In genomic region chr11:117095301-117096139, GRCh38 we compare ENCODE assay signal across 8 cellular contexts. TPM values are rescaled to one million over a fixed set of nuclear protein-coding genes. Genes with fewer than 3 reads are reported as not detected.
A peak's percentile ranks its signal among the peaks of the same experiment; 100 is the strongest.
DNase-seq lines count a peak whose midpoint lies in the region; ATAC-seq and TF ChIP-seq lines count a peak whose summit lies in the region.

No MANE protein-coding gene starts in this region.

- ATAC-seq in HG02798 (IDR thresholded peaks at IDR 0.05; ENCODE audit: poor library complexity, unreplicated experiment), result no peak
- ATAC-seq in HG03354 (IDR thresholded peaks at IDR 0.05; ENCODE audit: poor library complexity, severe bottlenecking, unreplicated experiment), result no peak

- intact Hi-C loops in dorsolateral prefrontal cortex (cut with DNase I), result loop anchor here (5.0 to 10.0 kb wide), 4 partner anchors 48 to 213 kb away; no protein-coding TSS in a partner anchor

- DNase-seq in GM04504 (ENCODE audit: low read depth) (peak; percentile 55), NCI-H82 treated with DMSO at 0.1 percent for 48 hours (lab: John Stamatoyannopoulos, UW; ENCODE audit: unreplicated experiment) (peak; percentile 12), dorsolateral prefrontal cortex (no peak), occipital lobe (lab: John Stamatoyannopoulos, UW) (peak; percentile 16), activated gamma-delta T cell treated with Interleukin-2 at 50 U/mL for 16 hours (no peak)
- DNase-seq in activated CD8-positive, alpha-beta memory T cell treated with anti-CD3 and anti-CD28 coated beads, Interleukin-2, amount 50 U/mL, for 48 hours, result no peak

- no peaks in the 10 kb centered on the region for H3K27me3 ChIP-seq in dorsolateral prefrontal cortex

- peak overlapping the region; percentile 84 to 100 (median 98) for H3K27ac ChIP-seq in dorsolateral prefrontal cortex

- TF ChIP-seq CTCF in dorsolateral prefrontal cortex (IDR thresholded peaks at IDR 0.05 in 54 of 56, conservative IDR thresholded peaks at IDR 0.05 in 2 of 56; ENCODE audit: low read depth in 1 of 56, partially characterized antibody in 56 of 56), result no peak

- peak overlapping the region; percentile 27 to 99 (median 91) for H3K4me3 ChIP-seq in dorsolateral prefrontal cortex

RNA-seq across cellular contexts. Expression of gene SIK3, which starts 2.7 kb away (rescaled TPM):
- total RNA-seq in dorsolateral prefrontal cortex (100 to 1,000 TPM; 101 to 349 (median 174) TPM), occipital lobe (29.9 TPM)

RNA-seq across cellular contexts. Expression of gene PAFAH1B2, which starts 48.6 kb away (rescaled TPM):
- total RNA-seq in dorsolateral prefrontal cortex, result 100 to 1,000 TPM in 100 of 120 experiments, 10 to 100 TPM in 20; 78.7 to 162 (median 121) TPM
- 325 TPM for total RNA-seq in occipital lobe

Comparison
In these comparisons a context has a peak if more than half of its experiments do, and no peak if none do; other contexts are left out.
1. DNase-seq: peak in GM04504 (single experiment), NCI-H82 treated with DMSO at 0.1 percent for 48 hours (single experiment) and occipital lobe (single experiment); none in dorsolateral prefrontal cortex (0 of 10), activated CD8-positive, alpha-beta memory T cell treated with anti-CD3 and anti-CD28 coated beads, Interleukin-2, amount 50 U/mL, for 48 hours (single experiment) and activated gamma-delta T cell treated with Interleukin-2 at 50 U/mL for 16 hours (single experiment).